23 cellular contexts compared by ENCODE assay signal in the genomic region with DNA sequence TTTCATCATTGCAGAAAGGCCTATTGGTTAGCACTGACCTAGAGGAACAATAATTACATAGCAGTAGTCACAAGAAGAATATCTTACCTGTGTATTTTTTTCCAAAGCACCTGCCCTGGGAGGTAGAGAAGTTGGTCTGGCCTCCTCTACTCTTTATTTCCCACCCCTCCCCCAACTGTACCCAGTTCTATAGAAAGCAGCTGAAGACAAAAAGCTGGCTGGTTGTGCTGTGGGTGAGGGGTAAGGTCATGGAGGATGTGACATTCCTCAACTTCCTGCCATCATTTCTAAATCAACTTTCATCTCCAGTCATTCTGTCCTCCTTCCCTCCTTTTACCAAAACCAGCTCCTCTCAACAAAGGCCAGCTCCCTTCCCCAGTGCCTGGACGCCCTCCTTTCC. TPM values are rescaled to one million over a fixed set of nuclear protein-coding genes. Genes with fewer than 3 reads are reported as not detected.
DNase-seq lines count a peak whose midpoint lies in the region; ATAC-seq, FAIRE-seq and TF ChIP-seq lines count a peak whose summit lies in the region.
"Had no signal": no experiment of that assay in that cellular context is flagged by ENCODE, and none has a peak within 500 bp of the region (broad histone marks: within the 10 kb centered on the region; RNA-seq: fewer than 3 reads in every experiment).

No MANE protein-coding gene starts in this region.

- no peak for TF ChIP-seq EP300 in GM12878 (IDR thresholded peaks at IDR 0.05; ENCODE audit: borderline replicate concordance in 1 of 2, control insufficient read depth in 1 of 2, low read depth in 2 of 2, low read length in 2 of 2)
- TF ChIP-seq EP300 in HepG2 (IDR thresholded peaks at IDR 0.05; ENCODE audit: low read depth in 2 of 2, low read length in 2 of 2) = no peak
- no peak for TF ChIP-seq EP300 in HepG2 (CRISPR knock-in tag; IDR thresholded peaks at IDR 0.05; ENCODE audit: borderline replicate concordance)

- H3K27ac ChIP-seq in BLaER1 (no peak overlapping the region), GM12878 (ENCODE audit: control insufficient read depth, insufficient read depth) (no peak overlapping the region), neural progenitor cell (no peak overlapping the region), HepG2 (ENCODE audit: extremely low read length, insufficient read depth, low read length) (no peak overlapping the region)

- POLR2A ChIA-PET in GM12878 (lab: Charles Lee) = interaction anchor here (0.7 kb wide), 1 partner anchor 141 kb away, joined by 3 read pairs; no protein-coding TSS in a partner anchor
- POLR2A ChIA-PET in HepG2 (lab: Yijun Ruan, JAX) = no interaction called here

- H3K9ac ChIP-seq in BLaER1 = no peak overlapping the region
- no peak overlapping the region for H3K9ac ChIP-seq in GM12878 (ENCODE audit: control insufficient read depth, insufficient read depth, low read length)
- H3K9ac ChIP-seq in neural progenitor cell = no peak overlapping the region
- no peak overlapping the region for H3K9ac ChIP-seq in HepG2 (ENCODE audit: insufficient read depth, low read depth, low read length)

- H3K4me1 Mint-ChIP-seq in IgD-negative memory B cell (peaks cover 9 to 15% (median 12%) of the 10 kb centered on the region in 3 donors), neural progenitor cell (peaks cover 8% of the 10 kb centered on the region)
- H3K4me1 Mint-ChIP-seq in natural killer cell treated with Interleukin-12 subunit alpha and Interleukin-12 subunit beta and Interleukin-15 and Interleukin-18, amount 100 ng/mL, for 72 hours (ENCODE audit: low read depth in 2 of 2) = peaks cover 0 to 3% of the 10 kb centered on the region in 2 donors

- TF ChIP-seq POLR2A in GM12878 (IDR thresholded peaks at IDR 0.05; ENCODE audit: low read depth, low read length) (no peak), HepG2 (IDR thresholded peaks at IDR 0.05; ENCODE audit: insufficient read depth in 1 of 2, low read depth in 2 of 2, low read length in 2 of 2) (no peak)

- intact Hi-C loops in GM12878 (cut with micrococcal nuclease; ENCODE audit: unreplicated experiment) (no loop called here), HepG2 (cut with micrococcal nuclease; ENCODE audit: unreplicated experiment) (no loop called here)

- SMC1A ChIA-PET in GM12878 (lab: Charles Lee; ENCODE audit: uncharacterized antibody, unreplicated experiment) = interaction anchor here (0.6 to 1.6 kb wide), 3 partner anchors 10 to 64 kb away, joined by 3 to 5 read pairs (median 3); no protein-coding TSS in a partner anchor

- H3K4me3 Mint-ChIP-seq in IgD-negative memory B cell (peak overlapping the region in 2 of 4 donors; percentile 52 to 58), neural progenitor cell (no peak overlapping the region)
- H3K4me3 Mint-ChIP-seq in natural killer cell treated with Interleukin-12 subunit alpha and Interleukin-12 subunit beta and Interleukin-15 and Interleukin-18, amount 100 ng/mL, for 72 hours = no peak overlapping the region
- H3K4me3 Mint-ChIP-seq: CD4-positive, alpha-beta T cell; T-cell had no signal

- TF ChIP-seq CTCF in GM12878 (IDR thresholded peaks at IDR 0.05 in 2 of 3, conservative IDR thresholded peaks at IDR 0.05 in 1 of 3; ENCODE audit: control insufficient read depth in 2 of 3, extremely low read depth in 1 of 3, insufficient read depth in 1 of 3, low read depth in 3 of 3, low read length in 3 of 3) (no peak), neural progenitor cell (IDR thresholded peaks at IDR 0.05) (no peak), HepG2 (CRISPR knock-in tag; IDR thresholded peaks at IDR 0.05) (no peak)

- no peak for TF ChIP-seq RAD21 in GM12878 (IDR thresholded peaks at IDR 0.05; ENCODE audit: insufficient read depth, low read depth, low read length)
- TF ChIP-seq RAD21 in HepG2 (CRISPR knock-in tag; IDR thresholded peaks at IDR 0.05) = no peak

- H3K27ac Mint-ChIP-seq in IgD-negative memory B cell (peak overlapping the region in 2 of 3 donors; percentile 39 to 76), neural progenitor cell (no peak overlapping the region)
- no peak overlapping the region for H3K27ac Mint-ChIP-seq in natural killer cell treated with Interleukin-12 subunit alpha and Interleukin-12 subunit beta and Interleukin-15 and Interleukin-18, amount 100 ng/mL, for 72 hours
- H3K27ac Mint-ChIP-seq: CD4-positive, alpha-beta T cell; T-cell had no signal

- in situ Hi-C loops in GM12878 (cut with MboI) (no loop called here), HepG2 (cut with HindIII; ENCODE audit: extremely low pct_ligation_motif_present, low pct_unique_long_range_greater_than_20kb) (no loop called here)

- H3K4me1 ChIP-seq in BLaER1 (peaks cover 10% of the 10 kb centered on the region), GM12878 (ENCODE audit: control insufficient read depth, insufficient read depth, low read length) (peaks cover 4% of the 10 kb centered on the region; the same call in 1 of the 2 replicates), neural progenitor cell (peaks cover 10% of the 10 kb centered on the region), HepG2 (ENCODE audit: insufficient read depth, low read length) (peaks cover 9% of the 10 kb centered on the region; the same call in 1 of the 2 replicates)

- H3K36me3 Mint-ChIP-seq in IgD-negative memory B cell = peaks cover 4% of the 10 kb centered on the region
- H3K36me3 Mint-ChIP-seq in neural progenitor cell = no peaks in the 10 kb centered on the region
- no peaks in the 10 kb centered on the region for H3K36me3 Mint-ChIP-seq in natural killer cell treated with Interleukin-12 subunit alpha and Interleukin-12 subunit beta and Interleukin-15 and Interleukin-18, amount 100 ng/mL, for 72 hours
- H3K36me3 Mint-ChIP-seq: T-cell had no signal

- H3K4me3 ChIP-seq in BLaER1 (no peak overlapping the region), GM12878 (no peak overlapping the region), neural progenitor cell (no peak overlapping the region), HepG2 (replicated peaks in 1 of 3; ENCODE audit: insufficient read depth in 1 of 3, low read depth in 2 of 3, low read length in 3 of 3) (no peak overlapping the region)

- H3K36me3 ChIP-seq in BLaER1 = no peaks in the 10 kb centered on the region
- no peaks in the 10 kb centered on the region for H3K36me3 ChIP-seq in GM12878 (ENCODE audit: control insufficient read depth in 2 of 2, insufficient read depth in 2 of 2, low read length in 1 of 2)
- H3K36me3 ChIP-seq in neural progenitor cell = no peaks in the 10 kb centered on the region
- H3K36me3 ChIP-seq in HepG2 (replicated peaks in 1 of 2; ENCODE audit: control insufficient read depth in 1 of 2, insufficient read depth in 2 of 2, low read length in 2 of 2) = no peaks in the 10 kb centered on the region

- H3K27me3 Mint-ChIP-seq in IgD-negative memory B cell (peaks cover 1% of the 10 kb centered on the region), neural progenitor cell (ENCODE audit: insufficient read depth, low read depth) (no peaks in the 10 kb centered on the region)
- peaks cover 16 to 23% of the 10 kb centered on the region in 2 donors for H3K27me3 Mint-ChIP-seq in natural killer cell treated with Interleukin-12 subunit alpha and Interleukin-12 subunit beta and Interleukin-15 and Interleukin-18, amount 100 ng/mL, for 72 hours
- H3K27me3 Mint-ChIP-seq: CD4-positive, alpha-beta T cell had no signal

- CTCF ChIA-PET in GM12878 (lab: Yijun Ruan, JAX) (interaction anchor here (0.7 kb wide), 1 partner anchor 80 kb away, joined by 3 read pairs; no protein-coding TSS in a partner anchor), HepG2 (lab: Yijun Ruan, JAX; ENCODE audit: low intra/inter-chr PET ratio, low total read pairs) (no interaction called here)

- no peak overlapping the region for H2AFZ ChIP-seq in GM12878 (ENCODE audit: control insufficient read depth, low read depth, low read length)
- H2AFZ ChIP-seq in neural progenitor cell (replicated peaks) = peak overlapping the region; percentile 94
- H2AFZ ChIP-seq in HepG2 (ENCODE audit: low read length) = no peak overlapping the region

- H3K4me2 ChIP-seq in BLaER1 = peak overlapping the region; percentile 40; the same call in 1 of the 2 replicates
- H3K4me2 ChIP-seq in GM12878 (ENCODE audit: control insufficient read depth, insufficient read depth) = peak overlapping the region; percentile 51
- peak overlapping the region; percentile 45 for H3K4me2 ChIP-seq in neural progenitor cell
- no peak overlapping the region for H3K4me2 ChIP-seq in HepG2 (ENCODE audit: low read depth, low read length)

- RAD21 ChIA-PET in GM12878 (lab: Charles Lee; ENCODE audit: unreplicated experiment) = no interaction called here

- H3K27me3 ChIP-seq in BLaER1 (no peaks in the 10 kb centered on the region), GM12878 (replicated peaks in 1 of 2; ENCODE audit: control insufficient read depth in 2 of 2, insufficient read depth in 2 of 2, low read length in 1 of 2) (no peaks in the 10 kb centered on the region), neural progenitor cell (peaks cover 3% of the 10 kb centered on the region), HepG2 (ENCODE audit: control insufficient read depth in 1 of 2, insufficient read depth in 2 of 2, low read length in 2 of 2) (peaks cover 0 to 6% of the 10 kb centered on the region in 2 experiments; a peak in 1 of 5 replicates)

- H3K9me3 Mint-ChIP-seq in IgD-negative memory B cell = peaks cover 7 to 12% (median 8%) of the 10 kb centered on the region in 3 donors
- peaks cover 7% of the 10 kb centered on the region for H3K9me3 Mint-ChIP-seq in neural progenitor cell
- peaks cover 4% of the 10 kb centered on the region for H3K9me3 Mint-ChIP-seq in natural killer cell treated with Interleukin-12 subunit alpha and Interleukin-12 subunit beta and Interleukin-15 and Interleukin-18, amount 100 ng/mL, for 72 hours
- H3K9me3 Mint-ChIP-seq: CD4-positive, alpha-beta T cell had no signal

- no peaks in the 10 kb centered on the region for H4K20me1 ChIP-seq in BLaER1
- H4K20me1 ChIP-seq in GM12878 (ENCODE audit: control insufficient read depth, insufficient read depth) = no peaks in the 10 kb centered on the region
- H4K20me1 ChIP-seq in neural progenitor cell (ENCODE audit: low read depth) = no peaks in the 10 kb centered on the region
- H4K20me1 ChIP-seq in HepG2 (ENCODE audit: insufficient read depth, low read length) = no peaks in the 10 kb centered on the region

- BruUV-seq in GM12878 (replicated peaks; lab: Mats Ljungman, UMichigan) = no TSS peak
- BruUV-seq in HepG2 (replicated peaks; lab: Mats Ljungman, UMichigan) = no TSS peak

- H3F3A ChIP-seq in neural progenitor cell (ENCODE audit: low read depth) = no peaks in the 10 kb centered on the region

- WGBS in GM12878 (ENCODE audit: insufficient coverage, insufficient replicate concordance, low lambda C conversion rate, missing lambda C conversion rate) = 77% methylated on average over 1 of the region's 1 CpG
- WGBS in HepG2 (ENCODE audit: low lambda C conversion rate) = 71% methylated on average over 1 of the region's 1 CpG

- peaks cover 10% of the 10 kb centered on the region for H3K9me3 ChIP-seq in BLaER1
- H3K9me3 ChIP-seq in GM12878 (replicated peaks; ENCODE audit: control insufficient read depth, insufficient read depth, low read length) = peaks cover 4% of the 10 kb centered on the region; the same call in 2 of the 3 replicates
- H3K9me3 ChIP-seq in neural progenitor cell (ENCODE audit: low read depth) = peaks cover 6% of the 10 kb centered on the region
- peaks cover 6% of the 10 kb centered on the region; the same call in 1 of the 2 replicates for H3K9me3 ChIP-seq in HepG2 (ENCODE audit: low read length)

- DNase-seq in GM12878 (ENCODE audit: low read depth, low spot score) (no peak), neural progenitor cell (ENCODE audit: low spot score) (no peak), HepG2 (ENCODE audit: low spot score) (no peak), NCI-H226 (no peak)
- DNase-seq in natural killer cell treated with Interleukin-12 subunit alpha and Interleukin-12 subunit beta and Interleukin-15 and Interleukin-18, amount 100 ng/mL, for 72 hours (ENCODE audit: low spot score) = no peak
- DNase-seq: 8988T; Calu3; CD4-positive, alpha-beta T cell; EL; KBM-7; NCI-H1105 treated with DMSO at 0.1 percent for 48 hours; NCI-H1694 treated with DMSO at 0.1 percent for 48 hours; NCI-H345; NCI-H524 treated with DMSO at 0.1 percent for 48 hours; OCI-M1; SHP77 treated with DMSO at 0.1 percent for 48 hours; T-cell had no signal

- H3K79me2 ChIP-seq in GM12878 (ENCODE audit: control insufficient read depth, insufficient read depth, low read length) = no peaks in the 10 kb centered on the region
- no peaks in the 10 kb centered on the region for H3K79me2 ChIP-seq in neural progenitor cell (ENCODE audit: low read depth)
- no peaks in the 10 kb centered on the region for H3K79me2 ChIP-seq in HepG2 (ENCODE audit: insufficient read depth, low read length)

- ATAC-seq in GM12878 (no peak), HG03097 (IDR thresholded peaks at IDR 0.05; ENCODE audit: low FRiP score, unreplicated experiment) (no peak), HepG2 (no peak)
- ATAC-seq in natural killer cell treated with Interleukin-12 subunit alpha and Interleukin-12 subunit beta and Interleukin-15 and Interleukin-18, amount 100 ng/mL, for 72 hours = no peak
- ATAC-seq: HCT116, SK-N-SH treated with all-trans-retinoic acid at 6 μM for 48 hours, T-cell had no signal

- FAIRE-seq in GM12878 (lab: Jason Lieb, UNC) (no peak), HepG2 (lab: Jason Lieb, UNC) (no peak)
- FAIRE-seq: GM12892 had no signal

RNA-seq across cellular contexts. Expression of gene STRBP, which starts 7.0 kb away (rescaled TPM):
- polyA plus RNA-seq in IgD-negative memory B cell = 78.0 TPM
- 96.6 and 97.9 TPM in 2 replicates for total RNA-seq in GM12878 (2013; cell fraction: nucleolus; rRNA removed)
- 60.5 and 67.8 TPM in 2 replicates for total RNA-seq in GM12878 (2014; rRNA removed)
- 89.2 and 89.8 TPM in 2 replicates for total RNA-seq in GM12878 (2014; rRNA removed; fragmentation: Illumina TruSeq; extraction: Trizol)
- total RNA-seq in GM12878 (2021) = 80.8 and 89.4 TPM in 2 replicates
- 41.4 TPM for polyA plus RNA-seq in GM12878 (2011; ENCODE audit: low read depth)
- polyA plus RNA-seq in GM12878 (2011; rRNA removed) = 54.1 and 71.2 TPM in 2 replicates
- polyA plus RNA-seq in GM12878 (2011; cell fraction: cytosol; rRNA removed) = 20.4 and 23.0 TPM in 2 replicates
- 41.7 and 50.3 TPM in 2 replicates for polyA plus RNA-seq in GM12878 (2011; cell fraction: nucleus; rRNA removed)
- 72.4 and 91.2 TPM in 2 replicates for polyA plus RNA-seq in GM12878 (2012)
- 80.4 and 89.4 TPM in 2 replicates for polyA plus RNA-seq in GM12878 (2014; fragmentation: Illumina TruSeq; extraction: Trizol)
- polyA plus RNA-seq in GM12878 (2014; fragmentation: Nextera tagmentation; extraction: Ambion mirVana) = 10 to 100 TPM; 31.0 to 50.1 TPM
- 55.2 and 62.4 TPM in 2 replicates for polyA plus RNA-seq in GM12878 (2014; rRNA removed)
- 10 to 100 TPM; 95.0 to 96.8 TPM for polyA plus RNA-seq in GM12878 (2016; fragmentation: Nextera tagmentation; extraction: Ambion mirVana)
- polyA minus RNA-seq in GM12878 (2011; rRNA and poly(A)+ RNA removed) = 30.3 and 38.5 TPM in 2 replicates
- polyA minus RNA-seq in GM12878 (2011; cell fraction: cytosol; rRNA and poly(A)+ RNA removed) = 20.2 and 22.0 TPM in 2 replicates
- polyA minus RNA-seq in GM12878 (2011; cell fraction: nucleus; rRNA and poly(A)+ RNA removed) = 27.6 and 58.4 TPM in 2 replicates
- 70.9 and 99.4 TPM in 2 replicates for total RNA-seq in neural progenitor cell (ENCODE audit: low replicate concordance)
- 38.5 and 46.1 TPM in 2 replicates for total RNA-seq in HepG2 (2016; rRNA removed; fragmentation: Illumina TruSeq; extraction: Trizol)
- total RNA-seq in HepG2 (2016; cell fraction: cytosol; rRNA removed; fragmentation: Illumina TruSeq; extraction: Trizol; ENCODE audit: low read depth) = 27.5 and 31.8 TPM in 2 replicates
- total RNA-seq in HepG2 (2016; cell fraction: insoluble cytoplasmic fraction; rRNA removed; fragmentation: Illumina TruSeq; extraction: Trizol) = 37.6 and 46.6 TPM in 2 replicates
- total RNA-seq in HepG2 (2016; cell fraction: membrane; rRNA removed; fragmentation: Illumina TruSeq; extraction: Trizol) = 52.4 and 62.5 TPM in 2 replicates
- total RNA-seq in HepG2 (2016; cell fraction: nucleus; rRNA removed; fragmentation: Illumina TruSeq; extraction: Trizol) = 36.3 and 39.1 TPM in 2 replicates
- polyA plus RNA-seq in HepG2 (2011; rRNA removed) = 12.4 and 14.5 TPM in 2 replicates
- 6.8 and 8.8 TPM in 2 replicates for polyA plus RNA-seq in HepG2 (2011; cell fraction: cytosol; rRNA removed)
- 5.9 and 6.5 TPM in 2 replicates for polyA plus RNA-seq in HepG2 (2011; cell fraction: nucleus; rRNA removed)
- polyA plus RNA-seq in HepG2 (2012) = 19.9 and 21.4 TPM in 2 replicates
- polyA plus RNA-seq in HepG2 (2016; cell fraction: cytosol; fragmentation: Illumina TruSeq; extraction: Trizol; ENCODE audit: low read depth) = 22.1 and 23.5 TPM in 2 replicates
- 42.0 and 44.1 TPM in 2 replicates for polyA plus RNA-seq in HepG2 (2016; cell fraction: insoluble cytoplasmic fraction; fragmentation: Illumina TruSeq; extraction: Trizol; ENCODE audit: low read depth)
- polyA plus RNA-seq in HepG2 (2016; cell fraction: membrane; fragmentation: Illumina TruSeq; extraction: Trizol; ENCODE audit: low read depth) = 36.4 and 38.7 TPM in 2 replicates
- polyA plus RNA-seq in HepG2 (2016; cell fraction: nucleus; fragmentation: Illumina TruSeq; extraction: Trizol; ENCODE audit: insufficient read depth, low read depth) = 28.7 and 36.9 TPM in 2 replicates
- polyA minus RNA-seq in HepG2 (2011; rRNA and poly(A)+ RNA removed; ENCODE audit: low replicate concordance) = 17.6 and 26.8 TPM in 2 replicates
- 11.6 and 11.7 TPM in 2 replicates for polyA minus RNA-seq in HepG2 (2011; cell fraction: cytosol; rRNA and poly(A)+ RNA removed)
- 30.8 and 31.4 TPM in 2 replicates for polyA minus RNA-seq in HepG2 (2011; cell fraction: nucleus; rRNA and poly(A)+ RNA removed)
- 10 to 100 TPM in 1 of 2 donors, 1 to 10 TPM in 1; 6.9 to 13.9 TPM for total RNA-seq in natural killer cell treated with Interleukin-12 subunit alpha and Interleukin-12 subunit beta and Interleukin-15 and Interleukin-18, amount 100 ng/mL, for 72 hours

Comparison
In these comparisons a context has a peak if more than half of its experiments do, and no peak if none do; other contexts are left out.
1. H3K27ac Mint-ChIP-seq: peak in IgD-negative memory B cell (2 of 3); none in neural progenitor cell (single experiment) and natural killer cell treated with Interleukin-12 subunit alpha and Interleukin-12 subunit beta and Interleukin-15 and Interleukin-18, amount 100 ng/mL, for 72 hours (0 of 2).